Comparison of ENCODE assay signal across 18 cellular contexts in genomic region chr20:18403269-18403668, GRCh38.
DNase-seq lines count a peak whose midpoint lies in the region; ATAC-seq and TF ChIP-seq lines count a peak whose summit lies in the region.
"Had no signal": no experiment of that assay in that cellular context is flagged by ENCODE, and none has a peak within 500 bp of the region (broad histone marks: within the 10 kb centered on the region; RNA-seq: fewer than 3 reads in every experiment).

No MANE protein-coding gene starts in this region.

- H3K4me2 ChIP-seq in PC-3 (ENCODE audit: low read length) (no peak overlapping the region), trophoblast cell (ENCODE audit: low read length) (no peak overlapping the region)
- H3K4me2 ChIP-seq: BLaER1 had no signal

- H3K36me3 ChIP-seq in PC-3 (ENCODE audit: low read depth, low read length) = peaks cover 8% of the 10 kb centered on the region; the same call in 1 of the 2 replicates
- no peaks in the 10 kb centered on the region for H3K36me3 ChIP-seq in trophoblast cell (ENCODE audit: control insufficient read depth in 1 of 2, insufficient read depth in 2 of 2, low read length in 2 of 2)
- no peaks in the 10 kb centered on the region for H3K36me3 ChIP-seq in A673 (ENCODE audit: insufficient read depth, low read length, poor library complexity, severe bottlenecking)
- H3K36me3 ChIP-seq in heart left ventricle = peaks cover 0 to 6% (median 0%) of the 10 kb centered on the region in 9 donors
- H3K36me3 ChIP-seq: BLaER1, HAP-1 had no signal

- no peaks in the 10 kb centered on the region for H3K79me1 ChIP-seq in trophoblast cell (ENCODE audit: low read length)

- DNase-seq in PC-3 (no peak), SK-MEL-5 (ENCODE audit: low read depth, low spot score) (peak; percentile 92), epidermal melanocyte (ENCODE audit: insufficient read length, low spot score) (peak; percentile 70), trophoblast cell (no peak), A673 (ENCODE audit: low spot score) (no peak), omental fat pad (ENCODE audit: low spot score) (no peak), heart left ventricle (no peak), NCI-H226 (no peak)
- DNase-seq: CD4-positive, CD25-positive, alpha-beta regulatory T cell; CD8-positive, alpha-beta T cell; DMS53; DMS79 treated with DMSO at 0.1 percent for 48 hours; GF-D8; GOT3; HFFc6 had no signal

- H3K9ac ChIP-seq in PC-3 (ENCODE audit: low read length) (no peak overlapping the region), trophoblast cell (ENCODE audit: low read length) (no peak overlapping the region)
- H3K9ac ChIP-seq: BLaER1 had no signal

- H4K91ac ChIP-seq in trophoblast cell (ENCODE audit: low read depth, low read length) = no peak overlapping the region

- H3K27ac ChIP-seq in PC-3 (ENCODE audit: low read length) (no peak overlapping the region), trophoblast cell (ENCODE audit: low read depth, low read length) (no peak overlapping the region), A673 (ENCODE audit: low read depth, low read length, poor library complexity, severe bottlenecking) (no peak overlapping the region), heart left ventricle (no peak overlapping the region)
- H3K27ac ChIP-seq: BLaER1, C4-2B had no signal

- H3K14ac ChIP-seq in trophoblast cell (ENCODE audit: low read length) = no peak overlapping the region

- no peaks in the 10 kb centered on the region for H3K27me3 ChIP-seq in PC-3 (ENCODE audit: low read length)
- H3K27me3 ChIP-seq in trophoblast cell (ENCODE audit: insufficient read depth, low read length) = no peaks in the 10 kb centered on the region
- H3K27me3 ChIP-seq in A673 (replicated peaks; ENCODE audit: insufficient read depth, low read depth, low read length, poor library complexity) = no peaks in the 10 kb centered on the region
- H3K27me3 ChIP-seq in heart left ventricle = no peaks in the 10 kb centered on the region
- H3K27me3 ChIP-seq: BLaER1 had no signal

- no peak overlapping the region for H2BK12ac ChIP-seq in trophoblast cell (ENCODE audit: low read length)

- H3K23ac ChIP-seq in trophoblast cell (ENCODE audit: low read length) = peak overlapping the region; percentile 22

- H3K79me2 ChIP-seq in PC-3 (ENCODE audit: low read length) (no peaks in the 10 kb centered on the region), trophoblast cell (ENCODE audit: control insufficient read depth, insufficient read depth, low read length, poor library complexity) (no peaks in the 10 kb centered on the region)

- H4K20me1 ChIP-seq in PC-3 (ENCODE audit: low read length) = no peaks in the 10 kb centered on the region
- H4K20me1 ChIP-seq: BLaER1 had no signal

- intact Hi-C loops in PC-3 (cut with micrococcal nuclease) = no loop called here
- intact Hi-C loops in A673 (cut with micrococcal nuclease; ENCODE audit: unreplicated experiment) = no loop called here
- intact Hi-C loops in heart left ventricle (cut with DNase I) = no loop called here

- no peak overlapping the region for H4K12ac ChIP-seq in trophoblast cell (ENCODE audit: low read depth, low read length)

- H2AFZ ChIP-seq in PC-3 (ENCODE audit: low read length) = no peak overlapping the region
- H2AFZ ChIP-seq in trophoblast cell (ENCODE audit: insufficient read depth, low read length, poor library complexity) = no peak overlapping the region

- CTCF ChIA-PET in PC-3 (lab: Charles Lee) = no interaction called here
- CTCF ChIA-PET in A673 (lab: Charles Lee) = no interaction called here

- no peaks in the 10 kb centered on the region for H3F3A ChIP-seq in PC-3 (ENCODE audit: low read length, unreplicated experiment)

- no peak overlapping the region for H2BK120ac ChIP-seq in trophoblast cell (ENCODE audit: insufficient read depth, low read length, poor library complexity)

- no peak for TF ChIP-seq POLR2A in heart left ventricle (IDR thresholded peaks at IDR 0.05)

- H3K9me2 ChIP-seq in PC-3 (replicated peaks; ENCODE audit: low read length) = no peaks in the 10 kb centered on the region

- H4K8ac ChIP-seq in trophoblast cell (ENCODE audit: low read depth, low read length) = no peak overlapping the region

- H3K9me3 ChIP-seq in PC-3 (ENCODE audit: low read length) (no peaks in the 10 kb centered on the region), trophoblast cell (ENCODE audit: insufficient read depth, low read depth, low read length) (peaks cover 2% of the 10 kb centered on the region), A673 (ENCODE audit: low read depth, low read length, poor library complexity, severe bottlenecking) (no peaks in the 10 kb centered on the region), heart left ventricle (peaks cover 0 to 13% (median 0%) of the 10 kb centered on the region in 12 donors)
- H3K9me3 ChIP-seq: HAP-1 had no signal

- POLR2A ChIA-PET in PC-3 (lab: Charles Lee; ENCODE audit: unreplicated experiment) (no interaction called here), A673 (lab: Charles Lee; ENCODE audit: low non-redundant PET) (no interaction called here)

- H3K4me1 ChIP-seq in PC-3 (ENCODE audit: insufficient read depth, low read length) (peaks cover 6% of the 10 kb centered on the region), trophoblast cell (ENCODE audit: control insufficient read depth in 1 of 2, insufficient read depth in 2 of 2, low read length in 2 of 2) (peaks cover 0 to 3% of the 10 kb centered on the region in 2 experiments), A673 (ENCODE audit: insufficient read depth, low read length, poor library complexity, severe bottlenecking) (no peaks in the 10 kb centered on the region), heart left ventricle (no peaks in the 10 kb centered on the region)
- H3K4me1 ChIP-seq: HAP-1 had no signal

- H2AK5ac ChIP-seq in trophoblast cell (ENCODE audit: low read length) = no peak overlapping the region

- H2BK5ac ChIP-seq in trophoblast cell (ENCODE audit: low read depth, low read length, poor library complexity) = no peak overlapping the region

- no peak for TF ChIP-seq CTCF in PC-3 (conservative IDR thresholded peaks at IDR 0.05; ENCODE audit: low read depth, low read length)
- no peak for TF ChIP-seq CTCF in A673 (conservative IDR thresholded peaks at IDR 0.05; ENCODE audit: low read depth, low read length)
- TF ChIP-seq CTCF in omental fat pad (IDR thresholded peaks at IDR 0.05) = no peak
- no peak for TF ChIP-seq CTCF in heart left ventricle (IDR thresholded peaks at IDR 0.05)

- BruUV-seq in PC-3 (replicated peaks; lab: Mats Ljungman, UMichigan) (no TSS peak), A673 (replicated peaks; lab: Mats Ljungman, UMichigan) (no TSS peak)

- in situ Hi-C loops in SK-MEL-5 (cut with HindIII; ENCODE audit: low pct_unique_long_range_greater_than_20kb, low sequenced_read_pairs) = no loop called here

- no peak overlapping the region for H3K4ac ChIP-seq in trophoblast cell (ENCODE audit: low read depth, low read length)

- H3K18ac ChIP-seq in trophoblast cell (ENCODE audit: low read length) = no peak overlapping the region

- ATAC-seq in PC-3 = peak; percentile 37
- ATAC-seq in omental fat pad (ENCODE audit: low FRiP score) = no peak
- ATAC-seq in heart left ventricle = no peak
- ATAC-seq: CD8-positive, alpha-beta T cell had no signal

- H3K4me3 ChIP-seq in PC-3 (ENCODE audit: low read length) (no peak overlapping the region), trophoblast cell (ENCODE audit: low read depth, low read length) (no peak overlapping the region), A673 (ENCODE audit: low read depth, low read length, poor library complexity, severe bottlenecking) (no peak overlapping the region), heart left ventricle (no peak overlapping the region)
- H3K4me3 ChIP-seq: BLaER1, HAP-1 had no signal

Comparison
In these comparisons a context has a peak if more than half of its experiments do, and no peak if none do; other contexts are left out.
1. DNase-seq: peak in SK-MEL-5 (single experiment) and epidermal melanocyte (single experiment); none in PC-3 (single experiment), trophoblast cell (0 of 2), A673 (single experiment), omental fat pad (single experiment), heart left ventricle (0 of 5) and NCI-H226 (single experiment).